18 cellular contexts compared by ENCODE assay signal in the genomic region with DNA sequence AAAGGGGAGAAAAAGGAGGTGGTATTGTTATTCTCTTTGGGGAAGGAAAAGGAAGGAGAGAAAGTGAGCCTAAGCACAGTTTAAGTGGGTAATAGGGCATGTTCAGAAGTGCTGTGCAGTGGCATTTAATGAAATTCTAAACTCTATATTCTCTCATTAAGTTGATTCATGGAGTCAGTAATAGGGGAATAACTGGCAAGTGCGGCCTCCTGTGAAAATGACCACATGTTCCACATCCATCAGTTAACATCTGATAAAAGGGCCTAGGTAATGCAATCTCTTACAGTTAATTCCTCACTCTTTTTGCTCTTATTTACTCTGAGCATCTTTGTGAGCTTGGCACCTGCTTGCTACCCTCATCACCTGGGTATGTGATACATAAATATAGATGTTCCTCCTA.
DNase-seq lines count a peak whose midpoint lies in the region; ATAC-seq and TF ChIP-seq lines count a peak whose summit lies in the region.
"Had no signal": no experiment of that assay in that cellular context is flagged by ENCODE, and none has a peak within 500 bp of the region (broad histone marks: within the 10 kb centered on the region; RNA-seq: fewer than 3 reads in every experiment).

No MANE protein-coding gene starts in this region.

- H3K4me3 ChIP-seq in cardiac muscle cell (no peak overlapping the region), right cardiac atrium (ENCODE audit: low read length) (no peak overlapping the region), coronary artery (no peak overlapping the region)
- H3K4me3 ChIP-seq: BLaER1 had no signal

- H3K27ac ChIP-seq in cardiac muscle cell (peak overlapping the region; percentile 83), right cardiac atrium (ENCODE audit: low read length) (no peak overlapping the region), coronary artery (no peak overlapping the region)
- H3K27ac ChIP-seq: BLaER1 had no signal

- DNase-seq in cardiac muscle cell (ENCODE audit: low read depth in 1 of 2, low spot score in 1 of 2): no peak
- no peak for DNase-seq in right cardiac atrium
- DNase-seq in NCI-H2171 (lab: John Stamatoyannopoulos, UW): peak; percentile 52
- peak; percentile 39 for DNase-seq in NCI-H69 (lab: John Stamatoyannopoulos, UW)
- no peak for DNase-seq in glutamatergic neuron
- no peak for DNase-seq in activated naive CD4-positive, alpha-beta T cell treated with anti-CD3 and anti-CD28 coated beads, Interleukin-2, amount 50 U/mL, for 72 hours (ENCODE audit: low spot score in 2 of 2)
- DNase-seq in coronary artery (ENCODE audit: low spot score): no peak
- DNase-seq in mesenteric fat pad (ENCODE audit: low spot score): no peak
- DNase-seq: 8988T; Calu3; CD8-positive, alpha-beta T cell; GOT3; H7; HFFc6; IMR-90 had no signal

- H3K9me3 ChIP-seq in cardiac muscle cell (ENCODE audit: low read depth): no peaks in the 10 kb centered on the region
- no peaks in the 10 kb centered on the region for H3K9me3 ChIP-seq in right cardiac atrium (ENCODE audit: control insufficient read depth, low read length)
- H3K9me3 ChIP-seq: BLaER1 had no signal

- ATAC-seq in right cardiac atrium: no peak
- ATAC-seq in activated naive CD4-positive, alpha-beta T cell treated with anti-CD3 and anti-CD28 coated beads, Interleukin-2, amount 50 U/mL, for 72 hours: no peak
- ATAC-seq: CD8-positive, alpha-beta T cell; HCT116 had no signal

- no peaks in the 10 kb centered on the region for H3K36me3 Mint-ChIP-seq in glutamatergic neuron (ENCODE audit: unreplicated experiment)
- H3K36me3 Mint-ChIP-seq in activated naive CD4-positive, alpha-beta T cell treated with anti-CD3 and anti-CD28 coated beads, Interleukin-2, amount 50 U/mL, for 72 hours: peaks cover 0 to 5% of the 10 kb centered on the region in 2 donors
- H3K36me3 Mint-ChIP-seq: CD14-positive monocyte; CD8-positive, alpha-beta T cell had no signal

- H3K4me1 ChIP-seq in cardiac muscle cell (ENCODE audit: low read depth): peaks cover 18% of the 10 kb centered on the region
- H3K4me1 ChIP-seq in right cardiac atrium (ENCODE audit: control insufficient read depth, insufficient read depth, low read length): no peaks in the 10 kb centered on the region
- H3K4me1 ChIP-seq: BLaER1 had no signal

- no peak overlapping the region for H3K4me3 Mint-ChIP-seq in glutamatergic neuron (ENCODE audit: unreplicated experiment)
- H3K4me3 Mint-ChIP-seq: CD14-positive monocyte; CD8-positive, alpha-beta T cell; HFFc6 had no signal

- peaks cover 11% of the 10 kb centered on the region for H3K4me1 Mint-ChIP-seq in glutamatergic neuron (ENCODE audit: low read depth, unreplicated experiment)
- H3K4me1 Mint-ChIP-seq: CD14-positive monocyte had no signal

- 90% methylated on average over 1 of the region's 1 CpG for WGBS in right cardiac atrium

- TF ChIP-seq CTCF in cardiac muscle cell (IDR thresholded peaks at IDR 0.05; ENCODE audit: low read depth, low read length): no peak
- TF ChIP-seq CTCF in glutamatergic neuron (IDR thresholded peaks at IDR 0.05; ENCODE audit: partially characterized antibody, unreplicated experiment): no peak
- TF ChIP-seq CTCF in coronary artery (IDR thresholded peaks at IDR 0.05): no peak

- intact Hi-C loops in right cardiac atrium (cut with DNase I): no loop called here

- H3K27ac Mint-ChIP-seq in glutamatergic neuron (ENCODE audit: unreplicated experiment): no peak overlapping the region
- no peak overlapping the region for H3K27ac Mint-ChIP-seq in activated naive CD4-positive, alpha-beta T cell treated with anti-CD3 and anti-CD28 coated beads, Interleukin-2, amount 50 U/mL, for 72 hours
- H3K27ac Mint-ChIP-seq: CD14-positive monocyte; CD8-positive, alpha-beta T cell; HFFc6 had no signal

- H3K9me3 Mint-ChIP-seq in glutamatergic neuron (ENCODE audit: unreplicated experiment): no peaks in the 10 kb centered on the region
- peaks cover 3 to 5% of the 10 kb centered on the region in 2 donors for H3K9me3 Mint-ChIP-seq in activated naive CD4-positive, alpha-beta T cell treated with anti-CD3 and anti-CD28 coated beads, Interleukin-2, amount 50 U/mL, for 72 hours

- peaks cover 2% of the 10 kb centered on the region for H3K27me3 Mint-ChIP-seq in glutamatergic neuron (ENCODE audit: unreplicated experiment)

- H3K36me3 ChIP-seq in cardiac muscle cell: no peaks in the 10 kb centered on the region
- H3K36me3 ChIP-seq: BLaER1 had no signal

- H3K27me3 ChIP-seq in cardiac muscle cell (no peaks in the 10 kb centered on the region), right cardiac atrium (ENCODE audit: control insufficient read depth, insufficient read depth) (no peaks in the 10 kb centered on the region)
- H3K27me3 ChIP-seq: BLaER1 had no signal

Comparison
In these comparisons a context has a peak if more than half of its experiments do, and no peak if none do; other contexts are left out.
1. DNase-seq: peak in NCI-H2171 (single experiment) and NCI-H69 (single experiment); none in cardiac muscle cell (0 of 2), right cardiac atrium (0 of 3), glutamatergic neuron (single experiment), activated naive CD4-positive, alpha-beta T cell treated with anti-CD3 and anti-CD28 coated beads, Interleukin-2, amount 50 U/mL, for 72 hours (0 of 2), coronary artery (single experiment) and mesenteric fat pad (single experiment).